In genomic region chr7:149196151-149196704, GRCh38 we compare ENCODE assay signal across 8 cellular contexts. TPM values are rescaled to one million over a fixed set of nuclear protein-coding genes. Genes with fewer than 3 reads are reported as not detected.
DNase-seq lines count a peak whose midpoint lies in the region; ATAC-seq and TF ChIP-seq lines count a peak whose summit lies in the region.

No MANE protein-coding gene starts in this region.

- H3K27me3 Mint-ChIP-seq in activated CD4-positive, alpha-beta memory T cell treated with anti-CD3 and anti-CD28 coated beads for 36 hours = no peaks in the 10 kb centered on the region

- peaks cover 20% of the 10 kb centered on the region for H3K36me3 ChIP-seq in rectal smooth muscle tissue (ENCODE audit: control insufficient read depth, insufficient read depth, low read length)

- H3K9me3 Mint-ChIP-seq in activated CD4-positive, alpha-beta memory T cell treated with anti-CD3 and anti-CD28 coated beads for 36 hours = no peaks in the 10 kb centered on the region

- peaks cover 42% of the 10 kb centered on the region for H3K36me3 Mint-ChIP-seq in activated CD4-positive, alpha-beta memory T cell treated with anti-CD3 and anti-CD28 coated beads for 36 hours

- POLR2A ChIA-PET in activated CD4-positive, alpha-beta memory T cell treated with anti-CD3 and anti-CD28 coated beads for 36 hours (lab: Charles Lee) = interaction anchor here (0.6 to 2.0 kb wide), 8 partner anchors 8 to 426 kb away, joined by 3 to 17 read pairs (median 5); partner anchors contain the start of genes ZNF398 and ZNF425

- no peaks in the 10 kb centered on the region for H3K27me3 ChIP-seq in rectal smooth muscle tissue (ENCODE audit: control insufficient read depth, insufficient read depth, low read length)

- peak overlapping the region; percentile 67 for H3K27ac ChIP-seq in rectal smooth muscle tissue (ENCODE audit: low read depth, low read length)

- TF ChIP-seq CTCF in fibroblast of the aortic adventitia (IDR thresholded peaks at IDR 0.05; ENCODE audit: insufficient read depth, low read length) = no peak

- H3K27ac Mint-ChIP-seq in activated CD4-positive, alpha-beta memory T cell treated with anti-CD3 and anti-CD28 coated beads for 36 hours = peak overlapping the region; percentile 93

- DNase-seq in activated CD4-positive, alpha-beta memory T cell treated with anti-CD3 and anti-CD28 coated beads for 36 hours = no peak
- no peak for DNase-seq in fibroblast of the aortic adventitia (ENCODE audit: low read depth)
- DNase-seq in DMS114 treated with DMSO at 0.1 percent for 48 hours (lab: John Stamatoyannopoulos, UW; ENCODE audit: unreplicated experiment) = no peak
- no peak for DNase-seq in glomerular visceral epithelial cell (ENCODE audit: extremely low spot score)
- DNase-seq in epidermal melanocyte (ENCODE audit: insufficient read length, low spot score) = no peak

- ATAC-seq in GM18873 (IDR thresholded peaks at IDR 0.05; ENCODE audit: low FRiP score, unreplicated experiment) (peak; percentile 8), HG03045 (IDR thresholded peaks at IDR 0.05; ENCODE audit: unreplicated experiment) (peak; percentile 10)

- H3K4me3 Mint-ChIP-seq in activated CD4-positive, alpha-beta memory T cell treated with anti-CD3 and anti-CD28 coated beads for 36 hours = peak overlapping the region; percentile 92

- peak overlapping the region; percentile 79 for H3K9ac ChIP-seq in rectal smooth muscle tissue (ENCODE audit: low read length)

- CTCF ChIA-PET in activated CD4-positive, alpha-beta memory T cell treated with anti-CD3 and anti-CD28 coated beads for 36 hours (lab: Charles Lee) = interaction anchor here (1.0 to 2.6 kb wide), 18 partner anchors 8 to 302 kb away, joined by 3 to 24 read pairs (median 6); partner anchors contain the start of gene ZNF783

- intact Hi-C loops in activated CD4-positive, alpha-beta memory T cell treated with anti-CD3 and anti-CD28 coated beads for 36 hours (cut with micrococcal nuclease) = loop anchor here (5.0 kb wide), 1 partner anchor 69 kb away; the partner anchor contains the start of gene ZNF425

- no peaks in the 10 kb centered on the region for H3K4me1 ChIP-seq in rectal smooth muscle tissue (ENCODE audit: control insufficient read depth, insufficient read depth, low read length)

- peak overlapping the region; percentile 87 for H3K4me3 ChIP-seq in fibroblast of the aortic adventitia (ENCODE audit: low read depth, low read length)
- H3K4me3 ChIP-seq in rectal smooth muscle tissue (ENCODE audit: low read length) = peak overlapping the region; percentile 86

- H3K4me1 Mint-ChIP-seq in activated CD4-positive, alpha-beta memory T cell treated with anti-CD3 and anti-CD28 coated beads for 36 hours (ENCODE audit: low read depth) = peaks cover 52% of the 10 kb centered on the region

RNA-seq across cellular contexts. Expression of gene ZNF282, which starts 0.9 kb away (rescaled TPM):
- 10 to 100 TPM; 61.7 to 61.9 TPM for total RNA-seq in activated CD4-positive, alpha-beta memory T cell treated with anti-CD3 and anti-CD28 coated beads for 36 hours
- total RNA-seq in fibroblast of the aortic adventitia (ENCODE audit: low replicate concordance) = 15.5 and 31.9 TPM in 2 replicates

RNA-seq across cellular contexts. Expression of gene ZNF212, which starts 43.2 kb away (rescaled TPM):
- total RNA-seq in activated CD4-positive, alpha-beta memory T cell treated with anti-CD3 and anti-CD28 coated beads for 36 hours = 10 to 100 TPM; 21.5 to 21.9 TPM
- total RNA-seq in fibroblast of the aortic adventitia (ENCODE audit: low replicate concordance) = 5.6 and 14.3 TPM in 2 replicates

RNA-seq across cellular contexts. Expression of gene ZNF398, which starts 49.0 kb away (rescaled TPM):
- 1 to 10 TPM; 8.4 to 9.4 TPM for total RNA-seq in activated CD4-positive, alpha-beta memory T cell treated with anti-CD3 and anti-CD28 coated beads for 36 hours
- 11.2 and 15.2 TPM in 2 replicates for total RNA-seq in fibroblast of the aortic adventitia (ENCODE audit: low replicate concordance)
